In genomic region chr9:83432877-83433276, GRCh38 we compare ENCODE assay signal across 21 cellular contexts.
DNase-seq lines count a peak whose midpoint lies in the region; ATAC-seq, FAIRE-seq and TF ChIP-seq lines count a peak whose summit lies in the region.
"Had no signal": no experiment of that assay in that cellular context is flagged by ENCODE, and none has a peak within 500 bp of the region (broad histone marks: within the 10 kb centered on the region; RNA-seq: fewer than 3 reads in every experiment).

No MANE protein-coding gene starts in this region.

- H3K4me1 ChIP-seq in right lobe of liver = peaks cover 0 to 54% (median 8%) of the 10 kb centered on the region in 4 donors
- peaks cover 69% of the 10 kb centered on the region for H3K4me1 ChIP-seq in HepG2 (ENCODE audit: insufficient read depth, low read length)
- H3K4me1 ChIP-seq in pancreas = peaks cover 17 to 31% (median 24%) of the 10 kb centered on the region in 3 donors
- H3K4me1 ChIP-seq: HAP-1 had no signal

- DNase-seq in right lobe of liver (no peak), HepG2 (ENCODE audit: low spot score) (no peak), WTC11 (ENCODE audit: low spot score) (no peak), pancreas (no peak), T1000 (lab: John Stamatoyannopoulos, UW) (no peak)
- DNase-seq in activated CD4-positive, alpha-beta memory T cell treated with anti-CD3 and anti-CD28 coated beads for 36 hours = no peak
- no peak for DNase-seq in activated naive CD8-positive, alpha-beta T cell treated with anti-CD3 and anti-CD28 coated beads, Interleukin-2, amount 50 U/mL, for 24 hours
- DNase-seq: 8988T; AML-193; KG1; NCI-H1105 treated with DMSO at 0.1 percent for 48 hours; NCI-H226; NCI-H510A treated with DMSO at 0.1 percent for 48 hours; NCI-H748 treated with DMSO at 0.1 percent for 48 hours; NK-92 treated with Interleukin-12 subunit alpha and Interleukin-12 subunit beta, amount 100 ng/mL, for 24 hours; SHP77 had no signal

- H3K9me3 Mint-ChIP-seq in WTC11 = peaks cover 14% of the 10 kb centered on the region
- no peaks in the 10 kb centered on the region for H3K9me3 Mint-ChIP-seq in activated CD4-positive, alpha-beta memory T cell treated with anti-CD3 and anti-CD28 coated beads for 36 hours
- no peaks in the 10 kb centered on the region for H3K9me3 Mint-ChIP-seq in activated naive CD8-positive, alpha-beta T cell treated with anti-CD3 and anti-CD28 coated beads, Interleukin-2, amount 50 U/mL, for 24 hours

- intact Hi-C loops in right lobe of liver (cut with DNase I) = no loop called here
- intact Hi-C loops in HepG2 (cut with micrococcal nuclease; ENCODE audit: unreplicated experiment) = no loop called here
- intact Hi-C loops in pancreas (cut with DNase I) = no loop called here
- intact Hi-C loops in activated CD4-positive, alpha-beta memory T cell treated with anti-CD3 and anti-CD28 coated beads for 36 hours (cut with micrococcal nuclease) = no loop called here

- POLR2A ChIA-PET in HepG2 (lab: Yijun Ruan, JAX) (interaction anchor here (3.2 kb wide), 1 partner anchor 9 kb away, joined by 12 read pairs; no protein-coding TSS in a partner anchor), WTC11 (lab: Charles Lee) (interaction anchor here (0.6 kb wide), 1 partner anchor 343 kb away, joined by 3 read pairs; no protein-coding TSS in a partner anchor)
- POLR2A ChIA-PET in activated CD4-positive, alpha-beta memory T cell treated with anti-CD3 and anti-CD28 coated beads for 36 hours (lab: Charles Lee) = no interaction called here

- TF ChIP-seq CTCF in right lobe of liver (IDR thresholded peaks at IDR 0.05) (no peak), HepG2 (CRISPR knock-in tag; IDR thresholded peaks at IDR 0.05) (no peak), WTC11 (IDR thresholded peaks at IDR 0.05) (no peak), pancreas (IDR thresholded peaks at IDR 0.05) (no peak)

- no peak overlapping the region for H2AFZ ChIP-seq in HepG2 (ENCODE audit: low read length)
- H2AFZ ChIP-seq: GM23248 had no signal

- H3K27me3 ChIP-seq in right lobe of liver (no peaks in the 10 kb centered on the region), HepG2 (ENCODE audit: control insufficient read depth in 1 of 2, insufficient read depth in 2 of 2, low read length in 2 of 2) (no peaks in the 10 kb centered on the region), pancreas (no peaks in the 10 kb centered on the region)

- H3K79me2 ChIP-seq in HepG2 (ENCODE audit: insufficient read depth, low read length) = no peaks in the 10 kb centered on the region

- ATAC-seq in right lobe of liver = no peak
- ATAC-seq in HepG2 = no peak
- ATAC-seq in WTC11 = no peak
- ATAC-seq in pancreas = no peak
- no peak for ATAC-seq in GM21447 (IDR thresholded peaks at IDR 0.05; ENCODE audit: unreplicated experiment)
- ATAC-seq in activated naive CD8-positive, alpha-beta T cell treated with anti-CD3 and anti-CD28 coated beads, Interleukin-2, amount 50 U/mL, for 24 hours = no peak

- H3K36me3 Mint-ChIP-seq in WTC11 = peaks cover 11% of the 10 kb centered on the region
- no peaks in the 10 kb centered on the region for H3K36me3 Mint-ChIP-seq in activated CD4-positive, alpha-beta memory T cell treated with anti-CD3 and anti-CD28 coated beads for 36 hours
- no peaks in the 10 kb centered on the region for H3K36me3 Mint-ChIP-seq in activated naive CD8-positive, alpha-beta T cell treated with anti-CD3 and anti-CD28 coated beads, Interleukin-2, amount 50 U/mL, for 24 hours (ENCODE audit: low read depth)

- TF ChIP-seq POLR2A in right lobe of liver (IDR thresholded peaks at IDR 0.05) (no peak), HepG2 (IDR thresholded peaks at IDR 0.05; ENCODE audit: insufficient read depth in 1 of 2, low read depth in 2 of 2, low read length in 2 of 2) (no peak)

- no peaks in the 10 kb centered on the region for H4K20me1 ChIP-seq in HepG2 (ENCODE audit: insufficient read depth, low read length)

- FAIRE-seq in HepG2 (lab: Jason Lieb, UNC) (no peak), pancreas (lab: Jason Lieb, UNC) (no peak)
- FAIRE-seq: G401.6, GM12892 had no signal

- in situ Hi-C loops in HepG2 (cut with HindIII; ENCODE audit: extremely low pct_ligation_motif_present, low pct_unique_long_range_greater_than_20kb) = no loop called here

- H3K9me3 ChIP-seq in right lobe of liver (no peaks in the 10 kb centered on the region), HepG2 (ENCODE audit: low read length) (no peaks in the 10 kb centered on the region), pancreas (no peaks in the 10 kb centered on the region)
- H3K9me3 ChIP-seq: HAP-1 had no signal

- no peak overlapping the region for H3K4me3 Mint-ChIP-seq in WTC11
- no peak overlapping the region for H3K4me3 Mint-ChIP-seq in activated CD4-positive, alpha-beta memory T cell treated with anti-CD3 and anti-CD28 coated beads for 36 hours
- no peak overlapping the region for H3K4me3 Mint-ChIP-seq in activated naive CD8-positive, alpha-beta T cell treated with anti-CD3 and anti-CD28 coated beads, Interleukin-2, amount 50 U/mL, for 24 hours

- H3K36me3 ChIP-seq in right lobe of liver (no peaks in the 10 kb centered on the region), HepG2 (replicated peaks in 1 of 2; ENCODE audit: control insufficient read depth in 1 of 2, insufficient read depth in 2 of 2, low read length in 2 of 2) (no peaks in the 10 kb centered on the region), pancreas (no peaks in the 10 kb centered on the region)
- H3K36me3 ChIP-seq: HAP-1 had no signal

- no peak overlapping the region for H3K9ac ChIP-seq in HepG2 (ENCODE audit: insufficient read depth, low read depth, low read length)
- H3K9ac ChIP-seq: GM23248 had no signal

- H3K27ac Mint-ChIP-seq in WTC11 = no peak overlapping the region
- H3K27ac Mint-ChIP-seq in activated CD4-positive, alpha-beta memory T cell treated with anti-CD3 and anti-CD28 coated beads for 36 hours = no peak overlapping the region
- no peak overlapping the region for H3K27ac Mint-ChIP-seq in activated naive CD8-positive, alpha-beta T cell treated with anti-CD3 and anti-CD28 coated beads, Interleukin-2, amount 50 U/mL, for 24 hours

- no peak overlapping the region for H3K4me2 ChIP-seq in HepG2 (ENCODE audit: low read depth, low read length)

- TF ChIP-seq RAD21 in HepG2 (CRISPR knock-in tag; IDR thresholded peaks at IDR 0.05) = no peak

- no peaks in the 10 kb centered on the region for H3K27me3 Mint-ChIP-seq in WTC11 (ENCODE audit: low read depth)
- no peaks in the 10 kb centered on the region for H3K27me3 Mint-ChIP-seq in activated CD4-positive, alpha-beta memory T cell treated with anti-CD3 and anti-CD28 coated beads for 36 hours
- H3K27me3 Mint-ChIP-seq in activated naive CD8-positive, alpha-beta T cell treated with anti-CD3 and anti-CD28 coated beads, Interleukin-2, amount 50 U/mL, for 24 hours = no peaks in the 10 kb centered on the region

- H3K4me3 ChIP-seq in right lobe of liver (no peak overlapping the region), HepG2 (replicated peaks in 1 of 3; ENCODE audit: insufficient read depth in 1 of 3, low read depth in 2 of 3, low read length in 3 of 3) (no peak overlapping the region), pancreas (no peak overlapping the region)
- H3K4me3 ChIP-seq: GM23248, HAP-1 had no signal

- H3K27ac ChIP-seq in right lobe of liver = peak overlapping the region in 2 of 3 donors; percentile 78
- H3K27ac ChIP-seq in HepG2 (ENCODE audit: extremely low read length, insufficient read depth, low read length) = no peak overlapping the region
- H3K27ac ChIP-seq in pancreas = peak overlapping the region in 3 of 4 donors; percentile 31 to 80 (median 41)
- H3K27ac ChIP-seq: GM23248 had no signal

- TF ChIP-seq EP300 in HepG2 (IDR thresholded peaks at IDR 0.05; ENCODE audit: low read depth in 2 of 2, low read length in 2 of 2) = no peak
- no peak for TF ChIP-seq EP300 in HepG2 (CRISPR knock-in tag; IDR thresholded peaks at IDR 0.05; ENCODE audit: borderline replicate concordance)

- BruUV-seq in HepG2 (replicated peaks; lab: Mats Ljungman, UMichigan) = no TSS peak

- CTCF ChIA-PET in HepG2 (lab: Yijun Ruan, JAX; ENCODE audit: low intra/inter-chr PET ratio, low total read pairs) (no interaction called here), WTC11 (lab: Charles Lee) (no interaction called here)
- CTCF ChIA-PET in activated CD4-positive, alpha-beta memory T cell treated with anti-CD3 and anti-CD28 coated beads for 36 hours (lab: Charles Lee) = no interaction called here

- H3K4me1 Mint-ChIP-seq in WTC11 = peaks cover 15% of the 10 kb centered on the region
- no peaks in the 10 kb centered on the region for H3K4me1 Mint-ChIP-seq in activated CD4-positive, alpha-beta memory T cell treated with anti-CD3 and anti-CD28 coated beads for 36 hours (ENCODE audit: low read depth)
- H3K4me1 Mint-ChIP-seq in activated naive CD8-positive, alpha-beta T cell treated with anti-CD3 and anti-CD28 coated beads, Interleukin-2, amount 50 U/mL, for 24 hours = no peaks in the 10 kb centered on the region

TF ChIP-seq in HepG2, 621 proteins besides CTCF, POLR2A, EP300 and RAD21 (continues in another document):
- TF ChIP-seq, protein P1, sequence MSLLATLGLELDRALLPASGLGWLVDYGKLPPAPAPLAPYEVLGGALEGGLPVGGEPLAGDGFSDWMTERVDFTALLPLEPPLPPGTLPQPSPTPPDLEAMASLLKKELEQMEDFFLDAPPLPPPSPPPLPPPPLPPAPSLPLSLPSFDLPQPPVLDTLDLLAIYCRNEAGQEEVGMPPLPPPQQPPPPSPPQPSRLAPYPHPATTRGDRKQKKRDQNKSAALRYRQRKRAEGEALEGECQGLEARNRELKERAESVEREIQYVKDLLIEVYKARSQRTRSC (CRISPR knock-in tag; IDR thresholded peaks at IDR 0.05; ENCODE audit: low read depth) = no peak
- no peak for TF ChIP-seq ZNF83 (CRISPR knock-in tag; IDR thresholded peaks at IDR 0.05; ENCODE audit: borderline replicate concordance)
- no peak for TF ChIP-seq ZNF333 (CRISPR knock-in tag; IDR thresholded peaks at IDR 0.05; ENCODE audit: borderline replicate concordance)

TF ChIP-seq in WTC11, 78 proteins besides CTCF, POLR2A, EP300 and RAD21:
- peak; percentile 51; the same call in 1 of the 2 replicates for TF ChIP-seq GTF2I (CRISPR knock-in tag; conservative IDR thresholded peaks at IDR 0.05)
- TF ChIP-seq SMAD3 (CRISPR knock-in tag; IDR thresholded peaks at IDR 0.05; ENCODE audit: borderline replicate concordance) = no peak
